18 cellular contexts compared by ENCODE assay signal in genomic region chr2:71362447-71362846, GRCh38.
"Had no signal": no experiment of that assay in that cellular context is flagged by ENCODE, and none has a peak within 500 bp of the region (broad histone marks: within the 10 kb centered on the region; RNA-seq: fewer than 3 reads in every experiment).

No MANE protein-coding gene starts in this region.

- H3K9me3 Mint-ChIP-seq: activated B cell treated with CpG ODN at 0.5 μM for 24 hours; activated T-cell treated with anti-CD3 and anti-CD28 coated beads, Interleukin-2, amount 50 U/mL, for 4 hours; natural killer cell had no signal

- ATAC-seq: activated CD8-positive, alpha-beta memory T cell treated with anti-CD3 and anti-CD28 coated beads, Interleukin-2, amount 10 ng/mL, durations not matched to agents 7 days and 5 days; activated T-cell treated with anti-CD3 and anti-CD28 coated beads, Interleukin-2, amount 50 U/mL, for 4 hours; natural killer cell; right cardiac atrium; upper lobe of right lung had no signal

- H3K4me3 Mint-ChIP-seq: activated B cell treated with CpG ODN at 0.5 μM for 24 hours; activated CD8-positive, alpha-beta memory T cell treated with anti-CD3 and anti-CD28 coated beads, Interleukin-2, amount 10 ng/mL, durations not matched to agents 7 days and 5 days; activated T-cell treated with anti-CD3 and anti-CD28 coated beads, Interleukin-2, amount 50 U/mL, for 4 hours; natural killer cell had no signal

- H3K27me3 Mint-ChIP-seq: activated B cell treated with CpG ODN at 0.5 μM for 24 hours; activated CD8-positive, alpha-beta memory T cell treated with anti-CD3 and anti-CD28 coated beads, Interleukin-2, amount 10 ng/mL, durations not matched to agents 7 days and 5 days had no signal

- H3K27ac Mint-ChIP-seq: activated B cell treated with CpG ODN at 0.5 μM for 24 hours; activated CD8-positive, alpha-beta memory T cell treated with anti-CD3 and anti-CD28 coated beads, Interleukin-2, amount 10 ng/mL, durations not matched to agents 7 days and 5 days had no signal

- DNase-seq: activated B cell treated with CpG ODN at 0.5 μM for 24 hours; activated CD8-positive, alpha-beta memory T cell treated with anti-CD3 and anti-CD28 coated beads, Interleukin-2, amount 10 ng/mL, durations not matched to agents 7 days and 5 days; activated T-cell treated with anti-CD3 and anti-CD28 coated beads, Interleukin-2, amount 50 U/mL, for 4 hours; caudate nucleus; colonic mucosa; hippocampal formation; kidney; left ventricle myocardium inferior; mesenchymal stem cell; natural killer cell; nucleus accumbens; posterior cingulate gyrus; right cardiac atrium; small intestine; stimulated activated CD4-positive, alpha-beta T cell treated with anti-CD3 and anti-CD28 coated beads, Interleukin-4, amount 100 ng/mL, for 4 hours; stimulated activated CD8-positive, alpha-beta memory T cell treated with anti-CD3 and anti-CD28 coated beads, Interleukin-4, amount 100 ng/mL, for 48 hours; T-helper 2 cell; upper lobe of right lung had no signal
